ENCODE assay signal across 18 cellular contexts in the genomic region with DNA sequence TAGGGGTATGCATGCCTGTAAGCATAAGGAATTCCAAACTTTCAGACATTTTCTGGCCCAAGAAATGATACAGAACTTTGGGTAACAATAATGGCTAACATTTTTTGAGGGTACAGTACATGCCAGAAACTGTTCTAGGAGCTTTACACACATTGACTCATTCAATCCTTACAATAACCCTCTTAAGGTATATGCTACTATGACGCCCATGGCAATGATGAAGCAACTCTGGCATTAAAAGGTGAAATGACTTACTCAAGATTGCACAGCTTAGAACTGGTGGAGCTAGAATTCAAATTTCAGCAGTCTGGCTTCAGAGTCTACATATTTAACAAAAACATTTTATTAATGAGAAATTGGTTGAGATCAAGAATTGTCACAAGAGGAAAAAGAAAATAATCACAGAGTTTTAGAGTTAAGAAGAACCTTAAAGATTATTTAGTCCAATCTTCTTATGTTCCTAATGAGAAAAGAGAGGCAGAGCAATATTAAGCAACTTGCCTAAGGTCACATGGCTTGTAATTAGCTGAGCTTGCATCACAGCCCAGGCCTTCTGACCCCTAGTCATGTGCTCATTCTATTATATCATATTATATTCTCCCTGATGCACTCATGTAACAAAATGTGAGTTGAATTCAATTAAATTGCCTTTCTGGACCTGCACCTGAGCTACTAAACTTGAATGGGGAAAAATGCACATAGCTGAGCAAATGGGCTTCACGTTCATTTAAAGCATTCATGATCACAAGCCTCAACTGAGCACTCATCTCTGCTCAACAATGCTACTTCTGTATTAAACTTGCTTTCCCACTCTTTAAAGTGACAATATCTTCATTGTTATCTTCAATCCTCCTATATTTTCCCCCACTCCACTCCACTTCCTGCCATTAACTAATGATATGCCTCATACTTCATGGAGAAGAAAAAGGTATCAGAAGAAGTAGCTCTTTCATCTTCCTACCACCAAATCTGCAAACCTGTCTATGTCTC.
DNase-seq lines count a peak whose midpoint lies in the region; ATAC-seq and FAIRE-seq lines count a peak whose summit lies in the region.
"Had no signal": no experiment of that assay in that cellular context is flagged by ENCODE, and none has a peak within 500 bp of the region (broad histone marks: within the 10 kb centered on the region; RNA-seq: fewer than 3 reads in every experiment).

No MANE protein-coding gene starts in this region.

- peak overlapping the region; percentile 88 for H3K27ac ChIP-seq in epithelial cell of prostate
- H3K27ac ChIP-seq: upper lobe of right lung had no signal

- FAIRE-seq in GM18507 (lab: Jason Lieb, UNC) = peak; percentile 26
- FAIRE-seq: frontal cortex, H54 had no signal

- ATAC-seq in HG02938 (IDR thresholded peaks at IDR 0.05; ENCODE audit: unreplicated experiment) (no peak), GM21360 (IDR thresholded peaks at IDR 0.05; ENCODE audit: unreplicated experiment) (no peak)
- ATAC-seq: left colon; stimulated activated naive CD8-positive, alpha-beta T cell treated with anti-CD3 and anti-CD28 coated beads, Interleukin-15, Interleukin-2, amounts not matched to agents 100 U/mL and 50 U/mL, for 24 hours; upper lobe of right lung had no signal

- DNase-seq in GM18507 (ENCODE audit: extremely low spot score, insufficient read length, low read depth) (no peak), SW480 (ENCODE audit: low spot score) (peak; percentile 1), epithelial cell of prostate (ENCODE audit: low read depth, low spot score) (peak; percentile 43), pons (ENCODE audit: low spot score) (peak; percentile 78), SKM-1 (lab: John Stamatoyannopoulos, UW; ENCODE audit: unreplicated experiment) (no peak)
- no peak for DNase-seq in stimulated activated CD4-positive, alpha-beta T cell treated with anti-CD3 and anti-CD28 coated beads, Interleukin-15, amount 100 ng/mL, for 24 hours
- DNase-seq: activated effector memory CD4-positive, alpha-beta T cell treated with Interleukin-2 at 50 U/mL for 16 hours; left colon; NCI-H1092; NCI-H526 treated with DMSO at 0.1 percent for 48 hours; retina; SK-N-SH; stimulated activated naive CD8-positive, alpha-beta T cell treated with anti-CD3 and anti-CD28 coated beads, Interleukin-15, Interleukin-2, amounts not matched to agents 100 U/mL and 50 U/mL, for 24 hours; upper lobe of right lung had no signal

Comparison
In these comparisons a context has a peak if more than half of its experiments do, and no peak if none do; other contexts are left out.
1. DNase-seq: peak in SW480 (single experiment), epithelial cell of prostate (single experiment) and pons (single experiment); none in GM18507 (single experiment), SKM-1 (single experiment) and stimulated activated CD4-positive, alpha-beta T cell treated with anti-CD3 and anti-CD28 coated beads, Interleukin-15, amount 100 ng/mL, for 24 hours (single experiment).